In the genomic region with DNA sequence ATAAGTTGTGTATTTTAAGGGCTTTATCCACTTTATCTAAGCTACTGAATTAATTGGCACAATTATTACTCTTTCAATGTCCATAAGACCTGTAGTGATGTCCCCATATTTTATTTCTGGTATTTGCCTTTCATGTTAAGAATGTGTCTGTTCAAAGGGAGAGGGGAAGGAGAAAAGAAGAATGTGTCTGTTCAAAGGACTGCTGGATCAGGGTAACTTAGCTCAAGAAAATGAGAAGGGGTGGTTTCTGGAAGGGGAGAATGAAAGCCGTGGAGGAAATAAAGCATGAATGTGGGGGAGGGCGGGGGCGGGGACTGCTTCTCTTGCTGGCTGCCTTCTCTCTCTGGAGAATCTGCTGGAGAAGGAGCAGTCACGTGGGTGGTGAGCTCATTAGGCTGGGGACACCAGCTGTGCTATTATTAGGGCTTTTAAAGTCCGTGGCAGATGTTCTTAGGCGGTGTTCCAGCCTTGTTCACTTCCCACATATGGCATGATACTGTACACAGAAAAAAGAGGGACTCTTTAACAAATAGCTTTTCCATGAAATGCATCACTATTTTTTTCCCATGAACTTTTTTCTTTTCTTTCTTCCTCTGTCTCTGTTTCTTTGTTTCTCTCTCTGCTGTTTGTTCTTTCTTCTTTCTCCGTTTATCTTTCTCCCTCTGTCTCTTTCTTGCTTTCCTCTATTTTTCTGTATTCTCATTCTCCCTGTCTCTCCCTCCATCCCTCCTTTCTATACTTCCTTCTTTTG, we compare ENCODE assay signal across 8 cellular contexts.
A peak's percentile ranks its signal among the peaks of the same experiment; 100 is the strongest.
DNase-seq lines count a peak whose midpoint lies in the region; ATAC-seq and TF ChIP-seq lines count a peak whose summit lies in the region.

No MANE protein-coding gene starts in this region.

- H3K4me1 ChIP-seq in cardiac muscle cell (ENCODE audit: low read depth): peaks cover 8% of the 10 kb centered on the region
- peaks cover 18% of the 10 kb centered on the region for H3K4me1 ChIP-seq in CD8-positive, alpha-beta memory T cell (ENCODE audit: insufficient read depth, low read length)

- H3K27ac Mint-ChIP-seq in activated T-cell treated with anti-CD3 and anti-CD28 coated beads, Interleukin-2, amount 50 U/mL, for 72 hours: peak overlapping the region; percentile 26
- H3K27ac Mint-ChIP-seq in activated naive CD8-positive, alpha-beta T cell treated with anti-CD3 and anti-CD28 coated beads, Interleukin-2, amount 50 U/mL, for 24 hours: peak overlapping the region; percentile 69
- peak overlapping the region in 4 of 8 donors; percentile 6 to 50 (median 8) for H3K27ac Mint-ChIP-seq in CD8-positive, alpha-beta memory T cell

- no peaks in the 10 kb centered on the region for H3K27me3 Mint-ChIP-seq in activated T-cell treated with anti-CD3 and anti-CD28 coated beads, Interleukin-2, amount 50 U/mL, for 72 hours (ENCODE audit: low read depth)
- peaks cover 3% of the 10 kb centered on the region for H3K27me3 Mint-ChIP-seq in activated naive CD8-positive, alpha-beta T cell treated with anti-CD3 and anti-CD28 coated beads, Interleukin-2, amount 50 U/mL, for 24 hours
- H3K27me3 Mint-ChIP-seq in CD8-positive, alpha-beta memory T cell: no peaks in the 10 kb centered on the region

- peaks cover 74% of the 10 kb centered on the region for H3K4me1 Mint-ChIP-seq in activated T-cell treated with anti-CD3 and anti-CD28 coated beads, Interleukin-2, amount 50 U/mL, for 72 hours (ENCODE audit: low read depth)
- H3K4me1 Mint-ChIP-seq in activated naive CD8-positive, alpha-beta T cell treated with anti-CD3 and anti-CD28 coated beads, Interleukin-2, amount 50 U/mL, for 24 hours: peaks cover 80% of the 10 kb centered on the region
- H3K4me1 Mint-ChIP-seq in CD8-positive, alpha-beta memory T cell: peaks cover 49 to 65% (median 63%) of the 10 kb centered on the region in 3 donors

- peaks cover 2 to 3% of the 10 kb centered on the region in 2 donors for H3K9me3 Mint-ChIP-seq in activated T-cell treated with anti-CD3 and anti-CD28 coated beads, Interleukin-2, amount 50 U/mL, for 72 hours
- H3K9me3 Mint-ChIP-seq in activated naive CD8-positive, alpha-beta T cell treated with anti-CD3 and anti-CD28 coated beads, Interleukin-2, amount 50 U/mL, for 24 hours: peaks cover 8% of the 10 kb centered on the region
- H3K9me3 Mint-ChIP-seq in CD8-positive, alpha-beta memory T cell: no peaks in the 10 kb centered on the region

- peak overlapping the region; percentile 42 to 58 for H3K4me3 Mint-ChIP-seq in activated T-cell treated with anti-CD3 and anti-CD28 coated beads, Interleukin-2, amount 50 U/mL, for 72 hours
- H3K4me3 Mint-ChIP-seq in activated naive CD8-positive, alpha-beta T cell treated with anti-CD3 and anti-CD28 coated beads, Interleukin-2, amount 50 U/mL, for 24 hours: peak overlapping the region; percentile 40
- H3K4me3 Mint-ChIP-seq in CD8-positive, alpha-beta memory T cell: peak overlapping the region in 1 of 7 donors; percentile 5

- H3K27ac ChIP-seq in cardiac muscle cell: peak overlapping the region; percentile 81
- H3K27ac ChIP-seq in CD8-positive, alpha-beta memory T cell (ENCODE audit: low read depth, low read length): no peak overlapping the region

- CTCF ChIA-PET in CD8-positive, alpha-beta memory T cell (lab: Charles Lee): interaction anchor here (0.6 kb wide), 1 partner anchor 1575 kb away, joined by 3 read pairs; no protein-coding TSS in a partner anchor

- peaks cover 0 to 4% of the 10 kb centered on the region in 2 donors for H3K36me3 Mint-ChIP-seq in activated T-cell treated with anti-CD3 and anti-CD28 coated beads, Interleukin-2, amount 50 U/mL, for 72 hours (ENCODE audit: insufficient read depth in 2 of 2)
- peaks cover 10% of the 10 kb centered on the region for H3K36me3 Mint-ChIP-seq in activated naive CD8-positive, alpha-beta T cell treated with anti-CD3 and anti-CD28 coated beads, Interleukin-2, amount 50 U/mL, for 24 hours (ENCODE audit: low read depth)
- H3K36me3 Mint-ChIP-seq in CD8-positive, alpha-beta memory T cell: peaks cover 0 to 2% (median 2%) of the 10 kb centered on the region in 3 donors

- no peaks in the 10 kb centered on the region for H3K9me3 ChIP-seq in cardiac muscle cell (ENCODE audit: low read depth)
- no peaks in the 10 kb centered on the region for H3K9me3 ChIP-seq in CD8-positive, alpha-beta memory T cell (ENCODE audit: low read length)

- ATAC-seq in activated T-cell treated with anti-CD3 and anti-CD28 coated beads, Interleukin-2, amount 50 U/mL, for 72 hours (replicated peaks in 1 of 2): no peak
- ATAC-seq in HG03066 (IDR thresholded peaks at IDR 0.05; ENCODE audit: low read depth, unreplicated experiment) (peak; percentile 68), omental fat pad (ENCODE audit: low FRiP score) (peak; percentile 77)
- ATAC-seq in activated naive CD8-positive, alpha-beta T cell treated with anti-CD3 and anti-CD28 coated beads, Interleukin-2, amount 50 U/mL, for 24 hours: no peak

- TF ChIP-seq CTCF in cardiac muscle cell (IDR thresholded peaks at IDR 0.05; ENCODE audit: low read depth, low read length) (no peak), omental fat pad (IDR thresholded peaks at IDR 0.05) (no peak)

- H3K4me3 ChIP-seq in cardiac muscle cell: no peak overlapping the region
- H3K4me3 ChIP-seq in CD8-positive, alpha-beta memory T cell (ENCODE audit: low read length): no peak overlapping the region

- no peaks in the 10 kb centered on the region for H3K36me3 ChIP-seq in cardiac muscle cell
- H3K36me3 ChIP-seq in CD8-positive, alpha-beta memory T cell (ENCODE audit: insufficient read depth, low read length): no peaks in the 10 kb centered on the region

- H3K27me3 ChIP-seq in cardiac muscle cell: no peaks in the 10 kb centered on the region
- no peaks in the 10 kb centered on the region for H3K27me3 ChIP-seq in CD8-positive, alpha-beta memory T cell (ENCODE audit: insufficient read depth, low read length, poor library complexity, severe bottlenecking)

- POLR2A ChIA-PET in CD8-positive, alpha-beta memory T cell (lab: Charles Lee): interaction anchor here (0.6 to 0.7 kb wide), 2 partner anchors 64 to 985 kb away, joined by 3 to 7 read pairs; partner anchors contain the start of gene ULK4

- no peak for DNase-seq in activated T-cell treated with anti-CD3 and anti-CD28 coated beads, Interleukin-2, amount 50 U/mL, for 72 hours
- DNase-seq in activated T-cell treated with anti-CD3 and anti-CD28 coated beads, Interleukin-2, amount 50 U/mL, for 48 hours: no peak
- DNase-seq in NCI-H446 (lab: John Stamatoyannopoulos, UW) (peak; percentile 80 to 91), cardiac muscle cell (ENCODE audit: low read depth in 1 of 2, low spot score in 1 of 2) (peak; percentile 81 to 97), omental fat pad (ENCODE audit: low spot score) (peak; percentile 75)
- DNase-seq in activated naive CD8-positive, alpha-beta T cell treated with anti-CD3 and anti-CD28 coated beads, Interleukin-2, amount 50 U/mL, for 24 hours: peak; percentile 20
- no peak for DNase-seq in CD8-positive, alpha-beta memory T cell

Comparison
In these comparisons a context has a peak if more than half of its experiments do, and no peak if none do; other contexts are left out.
1. ATAC-seq: peak in HG03066 (single experiment) and omental fat pad (single experiment); none in activated T-cell treated with anti-CD3 and anti-CD28 coated beads, Interleukin-2, amount 50 U/mL, for 72 hours (0 of 2) and activated naive CD8-positive, alpha-beta T cell treated with anti-CD3 and anti-CD28 coated beads, Interleukin-2, amount 50 U/mL, for 24 hours (single experiment).
2. DNase-seq: peak in NCI-H446 (2 of 2), activated naive CD8-positive, alpha-beta T cell treated with anti-CD3 and anti-CD28 coated beads, Interleukin-2, amount 50 U/mL, for 24 hours (single experiment), cardiac muscle cell (2 of 2) and omental fat pad (single experiment); none in activated T-cell treated with anti-CD3 and anti-CD28 coated beads, Interleukin-2, amount 50 U/mL, for 72 hours (0 of 2), activated T-cell treated with anti-CD3 and anti-CD28 coated beads, Interleukin-2, amount 50 U/mL, for 48 hours (0 of 2) and CD8-positive, alpha-beta memory T cell (0 of 5).